ENCODE assay signal across 8 cellular contexts in the genomic region with DNA sequence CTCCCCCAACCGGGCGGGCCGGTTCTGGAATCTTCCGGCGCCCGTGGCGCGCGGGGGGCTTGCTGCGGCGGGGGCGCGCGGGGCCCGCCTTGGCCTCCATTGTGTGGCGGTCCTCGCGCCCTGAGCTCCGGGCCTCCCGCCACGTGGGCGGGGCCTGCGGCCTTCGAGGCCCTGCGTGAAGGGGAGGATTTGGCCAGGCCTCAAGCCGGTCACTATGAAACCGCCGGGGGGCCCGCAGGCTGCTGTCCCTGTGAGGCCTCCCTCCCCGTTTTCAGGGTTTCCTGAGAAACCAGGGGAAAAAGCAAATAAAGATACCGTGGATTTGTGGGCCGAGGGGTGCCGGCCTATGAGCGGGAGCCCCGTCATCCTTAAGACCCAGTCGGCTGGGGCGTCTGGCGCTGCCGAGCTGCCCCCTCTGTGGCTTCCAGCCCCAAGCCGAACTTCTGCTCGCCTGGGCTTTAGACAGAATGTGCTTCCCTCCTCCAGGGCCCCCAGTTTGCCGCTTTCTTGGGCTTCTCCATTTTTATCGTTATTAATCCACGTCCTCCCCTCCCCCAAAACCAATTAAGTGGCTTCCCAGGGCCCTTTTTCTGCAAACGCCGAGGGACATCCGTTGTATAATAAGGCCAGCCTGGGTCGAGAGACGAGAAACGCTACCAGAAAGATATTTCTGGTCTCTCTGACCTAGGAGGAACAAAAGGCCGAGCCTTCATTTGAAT. TPM values are rescaled to one million over a fixed set of nuclear protein-coding genes. Genes with fewer than 3 reads are reported as not detected.
DNase-seq lines count a peak whose midpoint lies in the region; ATAC-seq, FAIRE-seq and TF ChIP-seq lines count a peak whose summit lies in the region.

No MANE protein-coding gene starts in this region.

- DNase-seq in SKM-1 treated with dmso at 0.1 percent for 144 hours (lab: John Stamatoyannopoulos, UW; ENCODE audit: unreplicated experiment) (peak; percentile 31), SKM-1 (lab: John Stamatoyannopoulos, UW; ENCODE audit: unreplicated experiment) (no peak), PC-9 (peak; percentile 32 to 51), cardiac septum (ENCODE audit: low spot score) (peak; percentile 81), pancreas (peak; percentile 62 to 87 (median 75)), middle frontal gyrus (ENCODE audit: extremely low spot score, low spot score) (no peak)

- H3K9me3 ChIP-seq in PC-9 (ENCODE audit: insufficient read depth, low read depth) (no peaks in the 10 kb centered on the region), pancreas (no peaks in the 10 kb centered on the region)

- intact Hi-C loops in PC-9 (cut with micrococcal nuclease; ENCODE audit: unreplicated experiment): no loop called here
- intact Hi-C loops in cardiac septum (cut with DNase I): loop anchor here (2.0 kb wide), 1 partner anchor 38 kb away; the partner anchor contains the start of gene GAS2L1
- intact Hi-C loops in pancreas (cut with DNase I): no loop called here

- no peaks in the 10 kb centered on the region for H3K27me3 ChIP-seq in PC-9 (ENCODE audit: insufficient read depth, low read depth)
- H3K27me3 ChIP-seq in pancreas: no peaks in the 10 kb centered on the region

- H3K9me2 ChIP-seq in PC-9 (ENCODE audit: insufficient read depth): no peaks in the 10 kb centered on the region

- peaks cover 49% of the 10 kb centered on the region for H4K20me1 ChIP-seq in PC-9 (ENCODE audit: insufficient read depth)

- H3K4me1 ChIP-seq in PC-9 (replicated peaks; ENCODE audit: insufficient read depth): peaks cover 32% of the 10 kb centered on the region
- H3K4me1 ChIP-seq in pancreas: peaks cover 22 to 41% (median 30%) of the 10 kb centered on the region in 3 donors

- peak overlapping the region; percentile 82; the same call in 1 of the 2 replicates for H2AFZ ChIP-seq in PC-9

- peaks cover 28% of the 10 kb centered on the region for H3F3A ChIP-seq in PC-9 (ENCODE audit: insufficient read depth, low read depth)

- POLR2A ChIA-PET in PC-9 (lab: Charles Lee; ENCODE audit: unreplicated experiment): interaction anchor here (0.6 to 0.7 kb wide), 2 partner anchors 366 to 440 kb away, joined by 3 to 4 read pairs; no protein-coding TSS in a partner anchor

- peak overlapping the region; percentile 88 for H3K4me3 ChIP-seq in PC-9
- peak overlapping the region; percentile 79 to 98 (median 93) for H3K4me3 ChIP-seq in pancreas

- peak overlapping the region; percentile 99 for H3K4me2 ChIP-seq in PC-9

- peaks cover 76% of the 10 kb centered on the region for H3K79me2 ChIP-seq in PC-9 (ENCODE audit: low read depth)

- BruUV-seq in PC-9 (replicated peaks; lab: Mats Ljungman, UMichigan): no TSS peak

- CTCF ChIA-PET in PC-9 (lab: Charles Lee): no interaction called here

- no peak for FAIRE-seq in pancreas (lab: Jason Lieb, UNC)

- H3K27ac ChIP-seq in PC-9 (peak overlapping the region; percentile 94), adipose tissue (ENCODE audit: low read depth, low read length) (peak overlapping the region; percentile 73), pancreas (peak overlapping the region; percentile 99 to 100 (median 100))

- ATAC-seq in HG03045 (IDR thresholded peaks at IDR 0.05; ENCODE audit: unreplicated experiment) (peak; percentile 24), pancreas (peak; percentile 44 to 63 (median 54))

- peaks cover 48% of the 10 kb centered on the region for H3K36me3 ChIP-seq in PC-9 (ENCODE audit: low read depth)
- peaks cover 0 to 11% (median 6%) of the 10 kb centered on the region in 3 donors for H3K36me3 ChIP-seq in pancreas

- no peak for TF ChIP-seq CTCF in PC-9 (conservative IDR thresholded peaks at IDR 0.05)
- no peak for TF ChIP-seq CTCF in pancreas (IDR thresholded peaks at IDR 0.05)

- 0 to 1% (median 0%) methylated on average over 44 to 51 of the region's 51 CpGs for WGBS in adipose tissue, 3 donors
- 0% methylated on average over 49 to 51 of the region's 51 CpGs for WGBS in pancreas, 2 donors

RNA-seq across cellular contexts. Expression of gene EWSR1, which starts 0.6 kb away (rescaled TPM):
- total RNA-seq in PC-9 (2021): 136 and 200 TPM in 2 replicates
- polyA plus RNA-seq in adipose tissue: 100 to 1,000 TPM in 2 of 3 donors, 10 to 100 TPM in 1; 73.4 to 147 (median 120) TPM
- 138 TPM for total RNA-seq in cardiac septum
- 100 to 1,000 TPM in 3 of 6 donors, 10 to 100 TPM in 3; 49.2 to 104 (median 87.5) TPM for total RNA-seq in pancreas
- 100 to 1,000 TPM; 136 to 257 TPM for polyA plus RNA-seq in pancreas

RNA-seq across cellular contexts. Expression of gene RHBDD3, which starts 0.9 kb away (rescaled TPM):
- total RNA-seq in PC-9 (2021) (17.6 and 21.9 TPM in 2 replicates), cardiac septum (16.7 TPM), pancreas (10 to 100 TPM in 2 of 6 donors, 1 to 10 TPM in 4; 5.4 to 13.2 (median 9.0) TPM)
- polyA plus RNA-seq in adipose tissue (10 to 100 TPM; 14.5 to 22.2 (median 15.2) TPM), pancreas (10 to 100 TPM; 36.2 to 38.2 TPM)

RNA-seq across cellular contexts. Expression of gene GAS2L1, which starts 37.8 kb away (rescaled TPM):
- total RNA-seq in PC-9 (2021): 15.2 and 16.6 TPM in 2 replicates
- 10 to 100 TPM; 16.7 to 31.8 (median 20.0) TPM for polyA plus RNA-seq in adipose tissue
- 13.0 TPM for total RNA-seq in cardiac septum
- 10 to 100 TPM in 1 of 6 donors, 1 to 10 TPM in 5; 5.2 to 10.7 (median 7.8) TPM for total RNA-seq in pancreas
- polyA plus RNA-seq in pancreas: 10 to 100 TPM; 11.7 to 13.6 TPM

RNA-seq across cellular contexts. Expression of gene RASL10A, which starts 46.8 kb away (rescaled TPM):
- total RNA-seq in PC-9 (2021): not detected in 2 replicates
- 1 to 10 TPM in 2 of 3 donors, under 1 TPM in 1; 0.90 to 1.5 (median 1.0) TPM for polyA plus RNA-seq in adipose tissue
- total RNA-seq in cardiac septum: 1.3 TPM
- under 1 TPM; 0.24 to 0.61 (median 0.50) TPM for total RNA-seq in pancreas
- 1 to 10 TPM; 3.7 to 4.4 TPM for polyA plus RNA-seq in pancreas

Comparison
In these comparisons a context has a peak if more than half of its experiments do, and no peak if none do; other contexts are left out.
1. DNase-seq: peak in SKM-1 treated with dmso at 0.1 percent for 144 hours (single experiment), PC-9 (2 of 2), cardiac septum (single experiment) and pancreas (6 of 6); none in SKM-1 (single experiment) and middle frontal gyrus (single experiment).
2. Peak in every context shown above with its lines, with median percentiles within 50 percentile points of each other: H3K27ac ChIP-seq.